Comparison of ENCODE assay signal across 9 cellular contexts in genomic region chr7:157862731-157863130, GRCh38.
"Had no signal": no experiment of that assay in that cellular context is flagged by ENCODE, and none has a peak within 500 bp of the region (broad histone marks: within the 10 kb centered on the region; RNA-seq: fewer than 3 reads in every experiment).

No MANE protein-coding gene starts in this region.

- H3K27ac ChIP-seq: GM23248, HL-60 had no signal

- H3K36me3 ChIP-seq: HAP-1 had no signal

- H3K27me3 Mint-ChIP-seq: IgD-negative memory B cell had no signal

- H3K27ac Mint-ChIP-seq: HFFc6, IgD-negative memory B cell had no signal

- H3K4me1 ChIP-seq: HAP-1 had no signal

- H3K4me3 Mint-ChIP-seq: HFFc6 had no signal

- H3K9me3 ChIP-seq: HAP-1 had no signal

- ATAC-seq: HCT116, HepG2 had no signal

- DNase-seq: GM23248, GOT3, H7, HFFc6 had no signal

- H3K4me1 Mint-ChIP-seq: IgD-negative memory B cell had no signal

- H3K36me3 Mint-ChIP-seq: IgD-negative memory B cell had no signal

- H3K4me3 ChIP-seq: GM23248, HAP-1 had no signal
